1 cellular context compared by ENCODE assay signal in genomic region chr5:173901705-173902104, GRCh38.
A peak's percentile ranks its signal among the peaks of the same experiment; 100 is the strongest.
TF ChIP-seq lines count a peak whose summit lies in the region.

No MANE protein-coding gene starts in this region.

TF ChIP-seq in K562, 482 proteins besides CTCF, POLR2A, EP300 and RAD21:
- 0 out of 6 replicates have a peak, but pooled peaks of 1 of the 3 experiments have one; percentile 22 for TF ChIP-seq ZBTB11 (CRISPR knock-in tag; IDR thresholded peaks at IDR 0.05)
- TF ChIP-seq TAL1 (IDR thresholded peaks at IDR 0.05), result 0 out of 2 replicates have a peak, but pooled peaks have one; percentile 16
- no peak for TF ChIP-seq SIX5 (IDR thresholded peaks at IDR 0.05; ENCODE audit: borderline replicate concordance in 1 of 2, insufficient read depth in 1 of 2, low read depth in 1 of 2, low read length in 2 of 2)
- TF ChIP-seq DPF2 (IDR thresholded peaks at IDR 0.05), result 0 out of 2 replicates have a peak, but pooled peaks have one; percentile 35
- TF ChIP-seq MAZ (CRISPR knock-in tag; conservative IDR thresholded peaks at IDR 0.05 in 1 of 2, IDR thresholded peaks at IDR 0.05 in 1 of 2), result no peak
- TF ChIP-seq L3MBTL2 (IDR thresholded peaks at IDR 0.05), result peak; percentile 54; the same call in 1 of the 2 replicates
- TF ChIP-seq ARID3A (IDR thresholded peaks at IDR 0.05; ENCODE audit: borderline replicate concordance, low read depth, low read length), result 0 out of 2 replicates have a peak, but pooled peaks have one; percentile 27
- 0 out of 2 replicates have a peak, but pooled peaks have one; percentile 17 for TF ChIP-seq GATA2 (CRISPR knock-in tag; IDR thresholded peaks at IDR 0.05)
- peak; percentile 24 for TF ChIP-seq MEIS2 (IDR thresholded peaks at IDR 0.05; ENCODE audit: partially characterized antibody)
- TF ChIP-seq ZNF175 (CRISPR knock-in tag; IDR thresholded peaks at IDR 0.05; ENCODE audit: low read depth), result no peak
- peak; percentile 26; the same call in 1 of the 2 replicates for TF ChIP-seq MYC (IDR thresholded peaks at IDR 0.05; ENCODE audit: low read depth, low read length)
- no peak for TF ChIP-seq MYC (CRISPR knock-in tag; IDR thresholded peaks at IDR 0.05; ENCODE audit: borderline replicate concordance, low read depth)
- no peak for TF ChIP-seq BCOR (IDR thresholded peaks at IDR 0.05)
- TF ChIP-seq TEAD4 (IDR thresholded peaks at IDR 0.05; ENCODE audit: low read length), result peak; percentile 25; the same call in 1 of the 2 replicates
- TF ChIP-seq TEAD4 (CRISPR knock-in tag; IDR thresholded peaks at IDR 0.05; ENCODE audit: borderline replicate concordance), result no peak
- no peak for TF ChIP-seq ZNF584 (CRISPR knock-in tag; IDR thresholded peaks at IDR 0.05; ENCODE audit: low read depth)
- no peak for TF ChIP-seq NFIX (CRISPR knock-in tag; IDR thresholded peaks at IDR 0.05; ENCODE audit: low read depth)
- no peak for TF ChIP-seq ATF6 (CRISPR knock-in tag; IDR thresholded peaks at IDR 0.05)
- no peak for TF ChIP-seq NR0B1 (IDR thresholded peaks at IDR 0.05; ENCODE audit: partially characterized antibody)
- peak; percentile 43; the same call in 1 of the 2 replicates for TF ChIP-seq HMBOX1 (IDR thresholded peaks at IDR 0.05)
- peak; percentile 58 for TF ChIP-seq PKNOX1 (IDR thresholded peaks at IDR 0.05)
- TF ChIP-seq MNT (conservative IDR thresholded peaks at IDR 0.05), result 0 out of 4 replicates have a peak, but pooled peaks of 1 of the 2 experiments have one; percentile 32
- no peak for TF ChIP-seq ZEB2 (IDR thresholded peaks at IDR 0.05)
- TF ChIP-seq CBFA2T3 (IDR thresholded peaks at IDR 0.05), result peak; percentile 58
- no peak for TF ChIP-seq TCF7L2 (IDR thresholded peaks at IDR 0.05; ENCODE audit: low read depth, low read length)
- TF ChIP-seq ARID1B (IDR thresholded peaks at IDR 0.05), result peak; percentile 58; the same call in 1 of the 2 replicates
- peak; percentile 23 for TF ChIP-seq SMAD1 (IDR thresholded peaks at IDR 0.05; ENCODE audit: low read depth, low read length, partially characterized antibody)
- peak; percentile 34; the same call in 1 of the 2 replicates for TF ChIP-seq CTBP1 (IDR thresholded peaks at IDR 0.05; ENCODE audit: borderline replicate concordance)
- TF ChIP-seq RCOR1 (IDR thresholded peaks at IDR 0.05; ENCODE audit: borderline replicate concordance in 1 of 2, low read depth in 2 of 2, low read length in 2 of 2), result peak in 1 of 2 experiments; percentile 59; a peak in 2 of 4 replicates
- TF ChIP-seq HOMEZ (CRISPR knock-in tag; IDR thresholded peaks at IDR 0.05), result no peak
- TF ChIP-seq ZNF764 (CRISPR knock-in tag; IDR thresholded peaks at IDR 0.05; ENCODE audit: low read depth), result no peak
- TF ChIP-seq SRSF1 (IDR thresholded peaks at IDR 0.05; ENCODE audit: low read depth, low read length), result no peak
- TF ChIP-seq PRMT5 (CRISPR knock-in tag; IDR thresholded peaks at IDR 0.05), result no peak
- no peak for TF ChIP-seq MBD1 (CRISPR knock-in tag; IDR thresholded peaks at IDR 0.05)
- no peak for TF ChIP-seq PTTG1 (tag; IDR thresholded peaks at IDR 0.05; ENCODE audit: low read depth)
- peak; percentile 6; the same call in 1 of the 2 replicates for TF ChIP-seq JUND (IDR thresholded peaks at IDR 0.05; ENCODE audit: borderline replicate concordance, low read depth, low read length)
- peak; percentile 36; the same call in 1 of the 3 replicates for TF ChIP-seq JUND (tag; IDR thresholded peaks at IDR 0.05; ENCODE audit: borderline replicate concordance, low read depth, low read length)
- TF ChIP-seq MCM5 (IDR thresholded peaks at IDR 0.05; ENCODE audit: low read depth), result no peak
- peak; percentile 42; the same call in 1 of the 2 replicates for TF ChIP-seq TCF3 (CRISPR knock-in tag; IDR thresholded peaks at IDR 0.05)
- TF ChIP-seq NR2F6 (CRISPR knock-in tag; IDR thresholded peaks at IDR 0.05), result no peak
- TF ChIP-seq TRIM28 (IDR thresholded peaks at IDR 0.05), result no peak
